In genomic region chr4:36573441-36573840, GRCh38 we compare ENCODE assay signal across 36 cellular contexts.
"Had no signal": no experiment of that assay in that cellular context is flagged by ENCODE, and none has a peak within 500 bp of the region (broad histone marks: within the 10 kb centered on the region; RNA-seq: fewer than 3 reads in every experiment).

No MANE protein-coding gene starts in this region.

- H3K4me3 ChIP-seq: MG63, SJSA1 had no signal

- H3K4me3 Mint-ChIP-seq: activated CD4-positive, alpha-beta T cell treated with anti-CD3 and anti-CD28 coated beads for 36 hours; activated CD4-positive, alpha-beta T cell treated with anti-CD3 and anti-CD28 coated beads, Interleukin-2, amount 10 ng/mL, durations not matched to agents 7 days and 5 days; activated CD8-positive, alpha-beta T cell treated with anti-CD3 and anti-CD28 coated beads, Interleukin-2, amount 10 ng/mL, durations not matched to agents 7 days and 5 days; activated naive CD4-positive, alpha-beta T cell treated with anti-CD3 and anti-CD28 coated beads, Interleukin-2, amount 50 U/mL, for 24 hours; activated naive CD8-positive, alpha-beta T cell treated with anti-CD3 and anti-CD28 coated beads, Interleukin-2, amount 10 ng/mL, durations not matched to agents 7 days and 5 days; activated T-cell treated with anti-CD3 and anti-CD28 coated beads, Interleukin-2, amount 50 U/mL, for 24 hours; brain; T-helper 1 cell treated with Interleukin-12 subunit alpha and Interleukin-12 subunit beta and Interleukin-4 antibody, amounts not matched to agents 30 μg/mL and 1 μg/mL, for 36 hours; T-helper 2 cell treated with Interferon-gamma antibody and Interleukin-4, amounts not matched to agents 5 μg/mL and 100 μg/mL, for 36 hours; WTC11 had no signal

- H3K4me2 ChIP-seq: SK-N-SH had no signal

- DNase-seq: activated CD4-positive, alpha-beta T cell treated with anti-CD3 and anti-CD28 coated beads for 36 hours; activated CD4-positive, alpha-beta T cell treated with anti-CD3 and anti-CD28 coated beads, Interleukin-2, amount 10 ng/mL, durations not matched to agents 7 days and 5 days; activated CD4-positive, alpha-beta T cell treated with anti-CD3 and anti-CD28 coated beads, Interleukin-2, amount 50 U/mL, for 48 hours; activated CD8-positive, alpha-beta T cell treated with anti-CD3 and anti-CD28 coated beads, Interleukin-2, amount 10 ng/mL, durations not matched to agents 7 days and 5 days; activated gamma-delta T cell; activated naive CD4-positive, alpha-beta T cell treated with Interleukin-2 at 50 U/mL for 16 hours; activated naive CD8-positive, alpha-beta T cell treated with anti-CD3 and anti-CD28 coated beads, Interleukin-2, amount 10 ng/mL, durations not matched to agents 7 days and 5 days; activated T-cell treated with anti-CD3 and anti-CD28 coated beads, Interleukin-2, amount 50 U/mL, for 24 hours; amygdala; caudate nucleus; cerebellar nuclear complex; cortex of kidney; MG63; NCI-H1048; NCI-H1105 treated with DMSO at 0.1 percent for 48 hours; NCI-H1436; NCI-H1694; NCI-H1930; NCI-H2081 treated with DMSO at 0.1 percent for 48 hours; NCI-H345; NCI-H524 treated with DMSO at 0.1 percent for 48 hours; OCI-M1; SHP77 treated with DMSO at 0.1 percent for 48 hours; SK-N-SH had no signal

- H3K27ac ChIP-seq: SJSA1 had no signal

- H3K9me3 ChIP-seq: MG63, SJSA1, SK-N-SH had no signal

- H3K4me1 ChIP-seq: SJSA1 had no signal

- H3K27me3 Mint-ChIP-seq: activated CD4-positive, alpha-beta T cell treated with anti-CD3 and anti-CD28 coated beads, Interleukin-2, amount 10 ng/mL, durations not matched to agents 7 days and 5 days; activated naive CD8-positive, alpha-beta T cell treated with anti-CD3 and anti-CD28 coated beads, Interleukin-2, amount 10 ng/mL, durations not matched to agents 7 days and 5 days had no signal

- H3K9ac ChIP-seq: SK-N-SH had no signal

- H3K9me3 Mint-ChIP-seq: activated CD4-positive, alpha-beta T cell treated with anti-CD3 and anti-CD28 coated beads, Interleukin-2, amount 10 ng/mL, durations not matched to agents 7 days and 5 days had no signal

- H3K36me3 ChIP-seq: MG63, SJSA1 had no signal

- FAIRE-seq: astrocyte, bronchial epithelial cell, TTC549 had no signal

- H3K27me3 ChIP-seq: MG63, SJSA1 had no signal

- H3K27ac Mint-ChIP-seq: activated CD4-positive, alpha-beta T cell treated with anti-CD3 and anti-CD28 coated beads for 36 hours; activated CD4-positive, alpha-beta T cell treated with anti-CD3 and anti-CD28 coated beads, Interleukin-2, amount 10 ng/mL, durations not matched to agents 7 days and 5 days; activated CD8-positive, alpha-beta T cell treated with anti-CD3 and anti-CD28 coated beads, Interleukin-2, amount 10 ng/mL, durations not matched to agents 7 days and 5 days; activated naive CD4-positive, alpha-beta T cell treated with anti-CD3 and anti-CD28 coated beads, Interleukin-2, amount 50 U/mL, for 24 hours; activated naive CD8-positive, alpha-beta T cell treated with anti-CD3 and anti-CD28 coated beads, Interleukin-2, amount 10 ng/mL, durations not matched to agents 7 days and 5 days; activated T-cell treated with anti-CD3 and anti-CD28 coated beads, Interleukin-2, amount 50 U/mL, for 24 hours; activated T-helper 2 cell treated with anti-CD3 and anti-CD28 coated beads, Interferon-gamma antibody, Interleukin-2, Interleukin-4, amounts not matched to agents 10 μg/mL and 5 μg/mL and 100 μg/mL, durations not matched to agents 14 hours and 24 hours and 36 hours; brain; T-helper 1 cell treated with Interleukin-12 subunit alpha and Interleukin-12 subunit beta and Interleukin-4 antibody, amounts not matched to agents 30 μg/mL and 1 μg/mL, for 36 hours; T-helper 2 cell treated with Interferon-gamma antibody and Interleukin-4, amounts not matched to agents 5 μg/mL and 100 μg/mL, for 36 hours; WTC11 had no signal

- H3K36me3 Mint-ChIP-seq: activated naive CD8-positive, alpha-beta T cell treated with anti-CD3 and anti-CD28 coated beads, Interleukin-2, amount 10 ng/mL, durations not matched to agents 7 days and 5 days; brain had no signal

- ATAC-seq: activated CD4-positive, alpha-beta T cell treated with anti-CD3 and anti-CD28 coated beads for 36 hours; activated CD4-positive, CD25-positive, alpha-beta regulatory T cell treated with anti-CD3 and anti-CD28 coated beads, Interleukin-2, amount 50 U/mL, for 24 hours; activated CD8-positive, alpha-beta T cell treated with anti-CD3 and anti-CD28 coated beads, Interleukin-2, amount 10 ng/mL, durations not matched to agents 7 days and 5 days; Panc1; WTC11 had no signal

- H3K4me1 Mint-ChIP-seq: activated CD4-positive, alpha-beta T cell treated with anti-CD3 and anti-CD28 coated beads for 36 hours; activated CD4-positive, alpha-beta T cell treated with anti-CD3 and anti-CD28 coated beads, Interleukin-2, amount 10 ng/mL, durations not matched to agents 7 days and 5 days; activated naive CD4-positive, alpha-beta T cell treated with anti-CD3 and anti-CD28 coated beads, Interleukin-2, amount 50 U/mL, for 24 hours; activated naive CD8-positive, alpha-beta T cell treated with anti-CD3 and anti-CD28 coated beads, Interleukin-2, amount 10 ng/mL, durations not matched to agents 7 days and 5 days; brain had no signal
